ENCODE assay signal across 24 cellular contexts in genomic region chr2:20111311-20112131, GRCh38.
DNase-seq lines count a peak whose midpoint lies in the region; ATAC-seq, FAIRE-seq and TF ChIP-seq lines count a peak whose summit lies in the region.
"Had no signal": no experiment of that assay in that cellular context is flagged by ENCODE, and none has a peak within 500 bp of the region (broad histone marks: within the 10 kb centered on the region; RNA-seq: fewer than 3 reads in every experiment).

No MANE protein-coding gene starts in this region.

- H3K27me3 ChIP-seq in WERI-Rb-1 (ENCODE audit: insufficient read depth, low read depth, severe bottlenecking): no peaks in the 10 kb centered on the region
- no peaks in the 10 kb centered on the region for H3K27me3 ChIP-seq in trophoblast cell (ENCODE audit: insufficient read depth, low read length)
- H3K27me3 ChIP-seq in suprapubic skin: peaks cover 4% of the 10 kb centered on the region

- no peak overlapping the region for H2AFZ ChIP-seq in trophoblast cell (ENCODE audit: insufficient read depth, low read length, poor library complexity)

- TF ChIP-seq POLR2A in H54 (IDR thresholded peaks at IDR 0.05; ENCODE audit: low read depth, low read length): no peak
- no peak for TF ChIP-seq POLR2A in suprapubic skin (IDR thresholded peaks at IDR 0.05)

- H2BK5ac ChIP-seq in trophoblast cell (ENCODE audit: low read depth, low read length, poor library complexity): no peak overlapping the region

- FAIRE-seq in H54 (lab: Jason Lieb, UNC): no peak
- FAIRE-seq: GM18507 had no signal

- WGBS in trophoblast cell (ENCODE audit: extremely low coverage, insufficient coverage, insufficient read length): no CpG with 5 or more reads among the region's 10 CpGs
- WGBS in suprapubic skin: 87% methylated on average over 8 of the region's 10 CpGs

- DNase-seq in HT1080 (ENCODE audit: low read depth) (peak; percentile 49), WERI-Rb-1 (peak; percentile 37), iris pigment epithelial cell (ENCODE audit: low read depth) (peak; percentile 28), trophoblast cell (no peak), kidney glomerular epithelial cell (lab: John Stamatoyannopoulos, UW) (no peak), H54 (ENCODE audit: insufficient read length, low spot score) (no peak), suprapubic skin (ENCODE audit: low spot score in 2 of 2) (no peak)
- DNase-seq: activated CD4-positive, alpha-beta memory T cell treated with anti-CD3 and anti-CD28 coated beads for 36 hours; activated T-cell treated with anti-CD3 and anti-CD28 coated beads, Interleukin-2, amount 50 U/mL, for 72 hours; CD8-positive, alpha-beta memory T cell; EL; foreskin melanocyte; HCEC 1CT; heart left ventricle; mammary epithelial cell; NCI-H446; NCI-H774; right cardiac atrium; stimulated activated CD4-positive, alpha-beta T cell treated with anti-CD3 and anti-CD28 coated beads, Interleukin-1b, Interleukin-23, amount 100 ng/mL, for 48 hours had no signal

- no peak overlapping the region for H3K4ac ChIP-seq in trophoblast cell (ENCODE audit: low read depth, low read length)

- peak overlapping the region; percentile 11 for H3K14ac ChIP-seq in trophoblast cell (ENCODE audit: low read length)

- no peak overlapping the region for H3K9ac ChIP-seq in trophoblast cell (ENCODE audit: low read length)

- H3K18ac ChIP-seq in trophoblast cell (ENCODE audit: low read length): no peak overlapping the region

- peaks cover 4% of the 10 kb centered on the region for H3K9me3 ChIP-seq in WERI-Rb-1 (ENCODE audit: severe bottlenecking)
- peaks cover under 1% of the 10 kb centered on the region for H3K9me3 ChIP-seq in trophoblast cell (ENCODE audit: insufficient read depth, low read depth, low read length)
- H3K9me3 ChIP-seq in suprapubic skin: no peaks in the 10 kb centered on the region

- H3K27ac ChIP-seq in WERI-Rb-1: peak overlapping the region; percentile 74
- no peak overlapping the region for H3K27ac ChIP-seq in trophoblast cell (ENCODE audit: low read depth, low read length)
- no peak overlapping the region for H3K27ac ChIP-seq in suprapubic skin
- H3K27ac ChIP-seq: heart left ventricle, tibial artery had no signal

- H3K4me2 ChIP-seq in trophoblast cell (ENCODE audit: low read length): no peak overlapping the region

- ATAC-seq in GM18868 (IDR thresholded peaks at IDR 0.05; ENCODE audit: unreplicated experiment): no peak
- ATAC-seq: activated CD4-positive, CD25-positive, alpha-beta regulatory T cell treated with anti-CD3 and anti-CD28 coated beads, Interleukin-2, amount 50 U/mL, for 24 hours; activated T-cell treated with anti-CD3 and anti-CD28 coated beads, Interleukin-2, amount 50 U/mL, for 72 hours; esophagus mucosa; heart left ventricle; right cardiac atrium had no signal

- no peak overlapping the region for H3K23ac ChIP-seq in trophoblast cell (ENCODE audit: low read length)

- no peak overlapping the region for H2AK5ac ChIP-seq in trophoblast cell (ENCODE audit: low read length)

- peak overlapping the region; percentile 8 for H4K91ac ChIP-seq in trophoblast cell (ENCODE audit: low read depth, low read length)

- H2BK12ac ChIP-seq in trophoblast cell (ENCODE audit: low read length): peak overlapping the region; percentile 33

- H3K4me3 ChIP-seq in WERI-Rb-1 (ENCODE audit: low read depth, low read length) (no peak overlapping the region), trophoblast cell (ENCODE audit: low read depth, low read length) (no peak overlapping the region), suprapubic skin (no peak overlapping the region)
- H3K4me3 ChIP-seq: heart left ventricle, tibial artery had no signal

- no peak overlapping the region for H4K12ac ChIP-seq in trophoblast cell (ENCODE audit: low read depth, low read length)

- H3K36me3 ChIP-seq in WERI-Rb-1 (no peaks in the 10 kb centered on the region), trophoblast cell (ENCODE audit: control insufficient read depth in 1 of 2, insufficient read depth in 2 of 2, low read length in 2 of 2) (no peaks in the 10 kb centered on the region), suprapubic skin (no peaks in the 10 kb centered on the region)
- H3K36me3 ChIP-seq: heart left ventricle, tibial artery had no signal

- no peak for TF ChIP-seq EP300 in suprapubic skin (IDR thresholded peaks at IDR 0.05)

- peaks cover 29% of the 10 kb centered on the region for H3K79me1 ChIP-seq in trophoblast cell (ENCODE audit: low read length)

- peak overlapping the region; percentile 17 for H2BK120ac ChIP-seq in trophoblast cell (ENCODE audit: insufficient read depth, low read length, poor library complexity)

- peaks cover 25 to 28% of the 10 kb centered on the region in 2 experiments for H3K4me1 ChIP-seq in trophoblast cell (ENCODE audit: control insufficient read depth in 1 of 2, insufficient read depth in 2 of 2, low read length in 2 of 2)
- H3K4me1 ChIP-seq in suprapubic skin: peaks cover 53% of the 10 kb centered on the region
- H3K4me1 ChIP-seq: tibial artery had no signal

- peaks cover 2% of the 10 kb centered on the region for H3K79me2 ChIP-seq in trophoblast cell (ENCODE audit: control insufficient read depth, insufficient read depth, low read length, poor library complexity)

- TF ChIP-seq CTCF in WERI-Rb-1 (IDR thresholded peaks at IDR 0.05; ENCODE audit: low read depth, low read length): no peak
- no peak for TF ChIP-seq CTCF in suprapubic skin (IDR thresholded peaks at IDR 0.05)

- no peak overlapping the region for H4K8ac ChIP-seq in trophoblast cell (ENCODE audit: low read depth, low read length)

Comparison
In these comparisons a context has a peak if more than half of its experiments do, and no peak if none do; other contexts are left out.
1. DNase-seq: peak in HT1080 (single experiment), WERI-Rb-1 (single experiment) and iris pigment epithelial cell (single experiment); none in trophoblast cell (0 of 2), kidney glomerular epithelial cell (single experiment), H54 (single experiment) and suprapubic skin (0 of 2).